Comparison of ENCODE assay signal across 20 cellular contexts in the genomic region with DNA sequence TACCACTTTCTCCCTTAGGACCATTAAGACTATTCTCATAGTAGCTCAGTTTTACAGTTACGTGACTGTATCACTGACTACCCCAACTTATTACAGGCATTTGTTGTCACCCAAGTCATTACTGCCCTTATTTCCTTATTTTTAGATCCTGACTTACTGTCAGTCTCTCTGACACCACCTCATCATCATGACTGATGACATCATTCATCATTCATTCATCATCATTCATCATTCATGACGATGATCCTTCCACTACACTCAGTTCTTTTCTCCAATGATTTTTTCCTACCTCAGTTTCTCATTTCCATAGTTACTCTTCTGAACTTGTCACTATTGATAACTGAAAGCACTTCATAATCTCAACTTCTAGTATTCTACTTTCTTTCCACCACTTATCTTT.
"Had no signal": no experiment of that assay in that cellular context is flagged by ENCODE, and none has a peak within 500 bp of the region (broad histone marks: within the 10 kb centered on the region; RNA-seq: fewer than 3 reads in every experiment).

No MANE protein-coding gene starts in this region.

- H3K27me3 ChIP-seq: adrenal gland, body of pancreas, gastroesophageal sphincter, ovary had no signal

- DNase-seq: activated CD4-positive, alpha-beta T cell treated with anti-CD3 and anti-CD28 coated beads, Interleukin-2, amount 10 ng/mL, durations not matched to agents 7 days and 5 days; activated CD4-positive, CD25-positive, alpha-beta regulatory T cell; activated effector memory CD4-positive, alpha-beta T cell treated with anti-CD3 and anti-CD28 coated beads, Interleukin-2, amount 50 U/mL, for 16 hours; adrenal gland; body of pancreas; cortex of kidney; effector memory CD4-positive, alpha-beta T cell; mammary epithelial cell; mucosa of descending colon; naive thymus-derived CD4-positive, alpha-beta T cell; ovary; stimulated activated naive CD8-positive, alpha-beta T cell treated with anti-CD3 and anti-CD28 coated beads, Interleukin-15, Interleukin-2, amounts not matched to agents 100 U/mL and 50 U/mL, for 24 hours; T-helper 17 cell had no signal

- H3K4me1 ChIP-seq: body of pancreas, gastroesophageal sphincter had no signal

- H3K36me3 ChIP-seq: adrenal gland, ovary had no signal

- H3K9me3 ChIP-seq: body of pancreas, gastroesophageal sphincter, mucosa of descending colon, ovary, thoracic aorta had no signal

- H3K4me3 ChIP-seq: adrenal gland, body of pancreas, gastroesophageal sphincter, mucosa of descending colon, ovary, thoracic aorta had no signal

- H3K27ac Mint-ChIP-seq: activated CD4-positive, alpha-beta T cell treated with anti-CD3 and anti-CD28 coated beads, Interleukin-2, amount 10 ng/mL, durations not matched to agents 7 days and 5 days; activated naive CD4-positive, alpha-beta T cell treated with anti-CD3 and anti-CD28 coated beads, Interleukin-2, amount 50 U/mL, for 24 hours; T-helper 17 cell had no signal

- H3K27ac ChIP-seq: adrenal gland, body of pancreas, epithelial cell of prostate, gastroesophageal sphincter, ovary, thoracic aorta had no signal

- ATAC-seq: body of pancreas; gastroesophageal sphincter; left lobe of liver; mucosa of descending colon; naive thymus-derived CD4-positive, alpha-beta T cell; sciatic nerve; stimulated activated naive CD8-positive, alpha-beta T cell treated with anti-CD3 and anti-CD28 coated beads, Interleukin-15, Interleukin-2, amounts not matched to agents 100 U/mL and 50 U/mL, for 24 hours; T-helper 17 cell had no signal

- H3K27me3 Mint-ChIP-seq: activated CD4-positive, alpha-beta T cell treated with anti-CD3 and anti-CD28 coated beads, Interleukin-2, amount 10 ng/mL, durations not matched to agents 7 days and 5 days; activated naive CD4-positive, alpha-beta T cell treated with anti-CD3 and anti-CD28 coated beads, Interleukin-2, amount 50 U/mL, for 24 hours; central memory CD8-positive, alpha-beta T cell; naive thymus-derived CD4-positive, alpha-beta T cell; T-helper 17 cell had no signal

- H3K4me3 Mint-ChIP-seq: activated CD4-positive, alpha-beta T cell treated with anti-CD3 and anti-CD28 coated beads, Interleukin-2, amount 10 ng/mL, durations not matched to agents 7 days and 5 days; activated naive CD4-positive, alpha-beta T cell treated with anti-CD3 and anti-CD28 coated beads, Interleukin-2, amount 50 U/mL, for 24 hours; central memory CD8-positive, alpha-beta T cell; T-helper 17 cell had no signal

- H3K9me3 Mint-ChIP-seq: central memory CD8-positive, alpha-beta T cell had no signal
